Comparison of ENCODE assay signal across 14 cellular contexts in the genomic region with DNA sequence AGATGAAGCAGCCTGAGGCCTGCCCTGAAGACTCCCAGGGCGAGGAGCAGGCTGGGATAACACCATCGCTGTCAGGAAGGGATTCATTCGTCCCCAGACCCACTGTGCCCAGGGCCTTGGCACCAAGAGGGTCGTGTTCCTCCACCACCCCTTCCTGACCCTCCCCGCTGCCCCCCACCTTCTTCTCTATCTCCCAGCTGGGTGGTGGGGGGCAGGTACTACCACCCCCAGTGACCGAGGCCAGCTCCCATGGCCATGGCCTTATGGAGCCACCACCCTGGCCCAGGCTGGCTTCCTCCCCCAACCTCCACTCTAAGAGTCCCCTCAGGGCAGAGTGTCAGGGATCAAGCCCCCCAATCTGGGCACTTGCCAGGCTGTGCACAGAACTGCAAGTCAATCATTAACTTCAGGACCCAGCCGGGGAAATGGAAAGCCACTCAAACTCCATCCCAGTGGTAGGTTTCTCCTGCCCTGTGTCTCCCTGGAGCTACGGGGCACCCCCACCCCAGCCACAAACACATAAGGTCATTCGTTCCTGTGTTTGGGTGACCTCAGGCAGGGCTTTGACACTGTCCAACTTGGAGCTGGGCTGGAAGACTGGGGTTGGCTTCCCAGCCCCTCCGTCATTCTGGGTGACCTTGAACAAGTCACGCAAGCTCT. TPM values are rescaled to one million over a fixed set of nuclear protein-coding genes. Genes with fewer than 3 reads are reported as not detected.
DNase-seq lines count a peak whose midpoint lies in the region; ATAC-seq, FAIRE-seq and TF ChIP-seq lines count a peak whose summit lies in the region.
"Had no signal": no experiment of that assay in that cellular context is flagged by ENCODE, and none has a peak within 500 bp of the region (broad histone marks: within the 10 kb centered on the region; RNA-seq: fewer than 3 reads in every experiment).

No MANE protein-coding gene starts in this region.

- H3K79me2 ChIP-seq in HepG2 (ENCODE audit: insufficient read depth, low read length) (no peaks in the 10 kb centered on the region), Karpas-422 (ENCODE audit: low read length) (no peaks in the 10 kb centered on the region)

- WGBS in HepG2 (ENCODE audit: low lambda C conversion rate) = 11% methylated on average over 9 of the region's 11 CpGs
- 38% methylated on average over 1 of the region's 11 CpGs for WGBS in right lobe of liver (ENCODE audit: insufficient coverage, low coverage, low lambda C conversion rate, missing lambda C conversion rate)

- TF ChIP-seq RAD21 in HepG2 (CRISPR knock-in tag; IDR thresholded peaks at IDR 0.05) = no peak

- H3K36me3 ChIP-seq in HepG2 (replicated peaks in 1 of 2; ENCODE audit: control insufficient read depth in 1 of 2, insufficient read depth in 2 of 2, low read length in 2 of 2) (no peaks in the 10 kb centered on the region), right lobe of liver (no peaks in the 10 kb centered on the region), kidney (ENCODE audit: control insufficient read depth in 1 of 2, insufficient read depth in 2 of 2, low read length in 2 of 2) (no peaks in the 10 kb centered on the region), Karpas-422 (ENCODE audit: insufficient read depth, low read length) (no peaks in the 10 kb centered on the region), colonic mucosa (no peaks in the 10 kb centered on the region)
- H3K36me3 ChIP-seq: BLaER1 had no signal

- no peak overlapping the region for H3K9ac ChIP-seq in HepG2 (ENCODE audit: insufficient read depth, low read depth, low read length)
- H3K9ac ChIP-seq in kidney (ENCODE audit: low read length in 2 of 2) = no peak overlapping the region
- no peak overlapping the region for H3K9ac ChIP-seq in Karpas-422 (ENCODE audit: low read length)
- H3K9ac ChIP-seq in colonic mucosa (ENCODE audit: low read depth in 2 of 2, low read length in 2 of 2) = no peak overlapping the region
- H3K9ac ChIP-seq: BLaER1 had no signal

- POLR2A ChIA-PET in HepG2 (lab: Yijun Ruan, JAX) = interaction anchor here (1.1 kb wide), 1 partner anchor 31 kb away, joined by 3 read pairs; no protein-coding TSS in a partner anchor

- H2AFZ ChIP-seq in HepG2 (ENCODE audit: low read length) (no peak overlapping the region), Karpas-422 (ENCODE audit: low read length) (no peak overlapping the region)

- BruUV-seq in HepG2 (replicated peaks; lab: Mats Ljungman, UMichigan) = no TSS peak

- no peaks in the 10 kb centered on the region for H3K9me2 ChIP-seq in Karpas-422 (replicated peaks; ENCODE audit: insufficient read depth, low read length)

- no peak for TF ChIP-seq POLR2A in HepG2 (IDR thresholded peaks at IDR 0.05; ENCODE audit: insufficient read depth in 1 of 2, low read depth in 2 of 2, low read length in 2 of 2)
- no peak for TF ChIP-seq POLR2A in right lobe of liver (IDR thresholded peaks at IDR 0.05)

- H3K9me3 ChIP-seq in HepG2 (ENCODE audit: low read length) (no peaks in the 10 kb centered on the region), right lobe of liver (no peaks in the 10 kb centered on the region), kidney (ENCODE audit: control insufficient read depth in 1 of 2, low read length in 2 of 2) (no peaks in the 10 kb centered on the region), Karpas-422 (ENCODE audit: low read length) (no peaks in the 10 kb centered on the region), colonic mucosa (no peaks in the 10 kb centered on the region)
- H3K9me3 ChIP-seq: BLaER1 had no signal

- no peak overlapping the region for H3K27ac ChIP-seq in HepG2 (ENCODE audit: extremely low read length, insufficient read depth, low read length)
- no peak overlapping the region for H3K27ac ChIP-seq in right lobe of liver
- no peak overlapping the region for H3K27ac ChIP-seq in kidney (ENCODE audit: low read depth in 2 of 2, low read length in 2 of 2)
- H3K27ac ChIP-seq in Karpas-422 (ENCODE audit: low read length) = no peak overlapping the region
- H3K27ac ChIP-seq in colonic mucosa = no peak overlapping the region
- H3K27ac ChIP-seq: BLaER1 had no signal

- DNase-seq in HepG2 (ENCODE audit: low spot score) = peak; percentile 50
- no peak for DNase-seq in right lobe of liver
- DNase-seq in kidney = peak; percentile 51
- peak; percentile 74 for DNase-seq in posterior vena cava (ENCODE audit: low spot score)
- no peak for DNase-seq in Karpas-422
- no peak for DNase-seq in colonic mucosa
- DNase-seq in NCI-H2171 (lab: John Stamatoyannopoulos, UW) = no peak
- DNase-seq: AML-193, DMS79, H7 had no signal

- in situ Hi-C loops in HepG2 (cut with HindIII; ENCODE audit: extremely low pct_ligation_motif_present, low pct_unique_long_range_greater_than_20kb) = no loop called here

- TF ChIP-seq EP300 in HepG2 (IDR thresholded peaks at IDR 0.05; ENCODE audit: low read depth in 2 of 2, low read length in 2 of 2) = no peak
- no peak for TF ChIP-seq EP300 in HepG2 (CRISPR knock-in tag; IDR thresholded peaks at IDR 0.05; ENCODE audit: borderline replicate concordance)

- ATAC-seq in HepG2 = peak; percentile 1; the same call in 1 of the 3 replicates
- no peak for ATAC-seq in right lobe of liver
- ATAC-seq: GM12878 had no signal

- peaks cover 3 to 8% of the 10 kb centered on the region in 2 experiments; a peak in 2 of 5 replicates for H3K27me3 ChIP-seq in HepG2 (ENCODE audit: control insufficient read depth in 1 of 2, insufficient read depth in 2 of 2, low read length in 2 of 2)
- H3K27me3 ChIP-seq in right lobe of liver = no peaks in the 10 kb centered on the region
- H3K27me3 ChIP-seq in Karpas-422 (ENCODE audit: low read length) = no peaks in the 10 kb centered on the region; the same call in 1 of the 2 replicates
- no peaks in the 10 kb centered on the region for H3K27me3 ChIP-seq in colonic mucosa

- no peaks in the 10 kb centered on the region for H4K20me1 ChIP-seq in HepG2 (ENCODE audit: insufficient read depth, low read length)
- no peaks in the 10 kb centered on the region for H4K20me1 ChIP-seq in Karpas-422 (ENCODE audit: insufficient read depth, low read depth, low read length)
- H4K20me1 ChIP-seq: BLaER1 had no signal

- intact Hi-C loops in HepG2 (cut with micrococcal nuclease; ENCODE audit: unreplicated experiment) (loop anchor here (5.0 to 10.0 kb wide), 2 partner anchors 143 to 345 kb away; a partner anchor contains a TSS), right lobe of liver (cut with DNase I) (no loop called here), kidney (cut with DNase I) (no loop called here), posterior vena cava (cut with DNase I) (no loop called here), colonic mucosa (cut with DNase I) (no loop called here)

- peak; percentile 75 for FAIRE-seq in HepG2 (lab: Jason Lieb, UNC)
- FAIRE-seq in kidney (lab: Jason Lieb, UNC) = no peak
- FAIRE-seq: GM12878, GM18507 had no signal

- H3K4me3 ChIP-seq in HepG2 (replicated peaks in 1 of 3; ENCODE audit: insufficient read depth in 1 of 3, low read depth in 2 of 3, low read length in 3 of 3) = peak overlapping the region; percentile 21 to 58 (median 32); a peak in 5 of 6 replicates
- no peak overlapping the region for H3K4me3 ChIP-seq in right lobe of liver
- no peak overlapping the region for H3K4me3 ChIP-seq in kidney (ENCODE audit: low read length in 2 of 2)
- no peak overlapping the region for H3K4me3 ChIP-seq in Karpas-422 (ENCODE audit: low read length)
- H3K4me3 ChIP-seq in colonic mucosa = no peak overlapping the region
- H3K4me3 ChIP-seq: BLaER1, GM12878 had no signal

- CTCF ChIA-PET in HepG2 (lab: Yijun Ruan, JAX; ENCODE audit: low intra/inter-chr PET ratio, low total read pairs) = no interaction called here

- peak overlapping the region; percentile 78 for H3K4me2 ChIP-seq in HepG2 (ENCODE audit: low read depth, low read length)
- H3K4me2 ChIP-seq in Karpas-422 (ENCODE audit: low read depth, low read length, poor library complexity, severe bottlenecking) = no peak overlapping the region
- H3K4me2 ChIP-seq: BLaER1 had no signal

- H3K4me1 ChIP-seq in HepG2 (ENCODE audit: insufficient read depth, low read length) = peaks cover 45% of the 10 kb centered on the region
- H3K4me1 ChIP-seq in right lobe of liver = peaks cover 0 to 6% (median 0%) of the 10 kb centered on the region in 4 donors
- H3K4me1 ChIP-seq in kidney (ENCODE audit: control insufficient read depth in 1 of 2, insufficient read depth in 1 of 2, low read depth in 1 of 2, low read length in 2 of 2) = peaks cover 0 to under 1% of the 10 kb centered on the region in 2 donors
- peaks cover 11% of the 10 kb centered on the region for H3K4me1 ChIP-seq in Karpas-422 (ENCODE audit: low read length)
- H3K4me1 ChIP-seq in colonic mucosa = no peaks in the 10 kb centered on the region

- TF ChIP-seq CTCF in HepG2 (CRISPR knock-in tag; IDR thresholded peaks at IDR 0.05) = no peak
- TF ChIP-seq CTCF in right lobe of liver (IDR thresholded peaks at IDR 0.05) = no peak
- TF ChIP-seq CTCF in kidney (IDR thresholded peaks at IDR 0.05; ENCODE audit: borderline replicate concordance, extremely low read depth, insufficient read depth) = no peak
- TF ChIP-seq CTCF in colonic mucosa (IDR thresholded peaks at IDR 0.05) = no peak

RNA-seq across cellular contexts. Expression of a gene that starts 33.3 kb away (rescaled TPM):
- total RNA-seq in HepG2 (2016; rRNA removed; fragmentation: Illumina TruSeq; extraction: Trizol) = 0.66 TPM in 1 of 2 replicates, not detected in the other
- total RNA-seq in HepG2 (2016; cell fraction: cytosol; rRNA removed; fragmentation: Illumina TruSeq; extraction: Trizol; ENCODE audit: low read depth) = 0.51 TPM in 1 of 2 replicates, not detected in the other
- total RNA-seq in HepG2 (2016; cell fraction: insoluble cytoplasmic fraction; rRNA removed; fragmentation: Illumina TruSeq; extraction: Trizol) = 0.18 and 0.71 TPM in 2 replicates
- total RNA-seq in HepG2 (2016; cell fraction: membrane; rRNA removed; fragmentation: Illumina TruSeq; extraction: Trizol) = 0.21 and 0.25 TPM in 2 replicates
- 0.50 and 0.69 TPM in 2 replicates for total RNA-seq in HepG2 (2016; cell fraction: nucleus; rRNA removed; fragmentation: Illumina TruSeq; extraction: Trizol)
- 0.34 and 0.42 TPM in 2 replicates for polyA plus RNA-seq in HepG2 (2011; rRNA removed)
- 0.44 and 0.47 TPM in 2 replicates for polyA plus RNA-seq in HepG2 (2011; cell fraction: cytosol; rRNA removed)
- 0.74 and 1.2 TPM in 2 replicates for polyA plus RNA-seq in HepG2 (2011; cell fraction: nucleus; rRNA removed)
- polyA plus RNA-seq in HepG2 (2012) = 0.16 and 0.33 TPM in 2 replicates
- polyA plus RNA-seq in HepG2 (2016; cell fraction: cytosol; fragmentation: Illumina TruSeq; extraction: Trizol; ENCODE audit: low read depth) = 0.09 and 0.11 TPM in 2 replicates
- polyA plus RNA-seq in HepG2 (2016; cell fraction: insoluble cytoplasmic fraction; fragmentation: Illumina TruSeq; extraction: Trizol; ENCODE audit: low read depth) = 0.16 and 0.44 TPM in 2 replicates
- not detected in 2 replicates for polyA plus RNA-seq in HepG2 (2016; cell fraction: membrane; fragmentation: Illumina TruSeq; extraction: Trizol; ENCODE audit: low read depth)
- polyA plus RNA-seq in HepG2 (2016; cell fraction: nucleus; fragmentation: Illumina TruSeq; extraction: Trizol; ENCODE audit: insufficient read depth, low read depth) = 0.95 and 1.1 TPM in 2 replicates
- polyA minus RNA-seq in HepG2 (2011; rRNA and poly(A)+ RNA removed; ENCODE audit: low replicate concordance) = 1.5 and 1.6 TPM in 2 replicates
- polyA minus RNA-seq in HepG2 (2011; cell fraction: cytosol; rRNA and poly(A)+ RNA removed) = 1.7 TPM in 1 of 2 replicates, not detected in the other
- polyA minus RNA-seq in HepG2 (2011; cell fraction: nucleus; rRNA and poly(A)+ RNA removed) = not detected in 2 replicates
- 10 to 100 TPM in 2 of 6 experiments, 1 to 10 TPM in 4; 2.8 to 13.1 (median 5.5) TPM for total RNA-seq in right lobe of liver
- 2.2 TPM for total RNA-seq in kidney
- 0.80 TPM for polyA plus RNA-seq in kidney (ENCODE audit: insufficient read depth, low read depth, low replicate concordance)
- 10 to 100 TPM; 39.2 to 59.3 TPM for total RNA-seq in posterior vena cava
- total RNA-seq in Karpas-422 (2014; rRNA removed; shearing (Covaris generic); ENCODE audit: low replicate concordance) = 0.07 and 0.30 TPM in 2 replicates
- total RNA-seq in colonic mucosa = 1 to 10 TPM; 3.6 to 3.8 TPM
- total RNA-seq: GM12878 had no signal
- polyA plus RNA-seq: IgD-negative memory B cell had no signal

Comparison
In these comparisons a context has a peak if more than half of its experiments do, and no peak if none do; other contexts are left out.
1. DNase-seq: peak in HepG2 (single experiment), kidney (single experiment) and posterior vena cava (single experiment); none in right lobe of liver (0 of 3), Karpas-422 (single experiment), colonic mucosa (single experiment) and NCI-H2171 (single experiment).
2. H3K4me3 ChIP-seq: peak in HepG2 (3 of 3); none in right lobe of liver (0 of 3), kidney (0 of 2), Karpas-422 (single experiment) and colonic mucosa (single experiment).